Comparison of ENCODE assay signal across 1 cellular context in the genomic region with DNA sequence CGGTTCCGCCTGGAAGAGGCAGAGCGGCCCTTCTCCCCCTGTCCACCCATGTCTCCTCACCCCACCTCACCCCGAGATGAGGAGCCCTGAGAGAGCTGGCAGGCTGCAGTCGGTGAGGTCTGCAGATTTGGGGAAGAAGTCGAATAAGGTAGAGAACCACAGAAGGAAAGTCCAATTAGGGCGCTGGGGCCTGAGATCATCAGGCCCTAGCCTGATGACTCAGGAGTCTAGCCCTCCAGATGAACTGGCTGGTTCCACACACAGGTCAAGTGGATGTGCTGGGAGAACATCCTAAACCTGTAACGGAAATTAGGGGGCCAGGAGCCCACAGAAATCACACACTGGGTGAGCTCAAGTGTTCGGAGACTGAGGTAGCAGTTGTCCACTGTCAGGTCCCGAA.
TF ChIP-seq lines count a peak whose summit lies in the region.

No MANE protein-coding gene starts in this region.

TF ChIP-seq in K562, 482 proteins besides CTCF, POLR2A, EP300 and RAD21:
- TF ChIP-seq XRCC3 (IDR thresholded peaks at IDR 0.05) (no peak), ZNF785 (CRISPR knock-in tag; IDR thresholded peaks at IDR 0.05) (no peak), ATF7 (IDR thresholded peaks at IDR 0.05) (no peak), TRIM24 (IDR thresholded peaks at IDR 0.05) (no peak), NR2C2 (CRISPR knock-in tag; IDR thresholded peaks at IDR 0.05) (no peak), NR2C2 (tag; IDR thresholded peaks at IDR 0.05) (no peak), SOX6 (IDR thresholded peaks at IDR 0.05) (no peak), ZNF830 (CRISPR knock-in tag; IDR thresholded peaks at IDR 0.05) (no peak), ETV1 (tag; conservative IDR thresholded peaks at IDR 0.05; ENCODE audit: low read depth) (no peak), JUNB (CRISPR knock-in tag; conservative IDR thresholded peaks at IDR 0.05) (no peak), CBX1 (IDR thresholded peaks at IDR 0.05; ENCODE audit: low read depth) (no peak), ARID2 (IDR thresholded peaks at IDR 0.05) (no peak), MECOM (CRISPR knock-in tag; IDR thresholded peaks at IDR 0.05) (no peak), HMGN3 (IDR thresholded peaks at IDR 0.05; ENCODE audit: borderline replicate concordance, extremely low read depth, insufficient read length, low read depth, low read length) (no peak), NFE2L1 (tag; IDR thresholded peaks at IDR 0.05; ENCODE audit: borderline replicate concordance, low read depth) (no peak), BRF1 (IDR thresholded peaks at IDR 0.05; ENCODE audit: borderline replicate concordance, extremely low read depth, insufficient read length) (no peak)
- TF ChIP-seq, protein P1, sequence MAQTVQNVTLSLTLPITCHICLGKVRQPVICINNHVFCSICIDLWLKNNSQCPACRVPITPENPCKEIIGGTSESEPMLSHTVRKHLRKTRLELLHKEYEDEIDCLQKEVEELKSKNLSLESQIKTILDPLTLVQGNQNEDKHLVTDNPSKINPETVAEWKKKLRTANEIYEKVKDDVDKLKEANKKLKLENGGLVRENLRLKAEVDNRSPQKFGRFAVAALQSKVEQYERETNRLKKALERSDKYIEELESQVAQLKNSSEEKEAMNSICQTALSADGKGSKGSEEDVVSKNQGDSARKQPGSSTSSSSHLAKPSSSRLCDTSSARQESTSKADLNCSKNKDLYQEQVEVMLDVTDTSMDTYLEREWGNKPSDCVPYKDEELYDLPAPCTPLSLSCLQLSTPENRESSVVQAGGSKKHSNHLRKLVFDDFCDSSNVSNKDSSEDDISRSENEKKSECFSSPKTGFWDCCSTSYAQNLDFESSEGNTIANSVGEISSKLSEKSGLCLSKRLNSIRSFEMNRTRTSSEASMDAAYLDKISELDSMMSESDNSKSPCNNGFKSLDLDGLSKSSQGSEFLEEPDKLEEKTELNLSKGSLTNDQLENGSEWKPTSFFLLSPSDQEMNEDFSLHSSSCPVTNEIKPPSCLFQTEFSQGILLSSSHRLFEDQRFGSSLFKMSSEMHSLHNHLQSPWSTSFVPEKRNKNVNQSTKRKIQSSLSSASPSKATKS (CRISPR knock-in tag; IDR thresholded peaks at IDR 0.05): no peak
- TF ChIP-seq, protein P2, sequence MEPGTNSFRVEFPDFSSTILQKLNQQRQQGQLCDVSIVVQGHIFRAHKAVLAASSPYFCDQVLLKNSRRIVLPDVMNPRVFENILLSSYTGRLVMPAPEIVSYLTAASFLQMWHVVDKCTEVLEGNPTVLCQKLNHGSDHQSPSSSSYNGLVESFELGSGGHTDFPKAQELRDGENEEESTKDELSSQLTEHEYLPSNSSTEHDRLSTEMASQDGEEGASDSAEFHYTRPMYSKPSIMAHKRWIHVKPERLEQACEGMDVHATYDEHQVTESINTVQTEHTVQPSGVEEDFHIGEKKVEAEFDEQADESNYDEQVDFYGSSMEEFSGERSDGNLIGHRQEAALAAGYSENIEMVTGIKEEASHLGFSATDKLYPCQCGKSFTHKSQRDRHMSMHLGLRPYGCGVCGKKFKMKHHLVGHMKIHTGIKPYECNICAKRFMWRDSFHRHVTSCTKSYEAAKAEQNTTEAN (CRISPR knock-in tag; IDR thresholded peaks at IDR 0.05): no peak
